8 cellular contexts compared by ENCODE assay signal in the genomic region with DNA sequence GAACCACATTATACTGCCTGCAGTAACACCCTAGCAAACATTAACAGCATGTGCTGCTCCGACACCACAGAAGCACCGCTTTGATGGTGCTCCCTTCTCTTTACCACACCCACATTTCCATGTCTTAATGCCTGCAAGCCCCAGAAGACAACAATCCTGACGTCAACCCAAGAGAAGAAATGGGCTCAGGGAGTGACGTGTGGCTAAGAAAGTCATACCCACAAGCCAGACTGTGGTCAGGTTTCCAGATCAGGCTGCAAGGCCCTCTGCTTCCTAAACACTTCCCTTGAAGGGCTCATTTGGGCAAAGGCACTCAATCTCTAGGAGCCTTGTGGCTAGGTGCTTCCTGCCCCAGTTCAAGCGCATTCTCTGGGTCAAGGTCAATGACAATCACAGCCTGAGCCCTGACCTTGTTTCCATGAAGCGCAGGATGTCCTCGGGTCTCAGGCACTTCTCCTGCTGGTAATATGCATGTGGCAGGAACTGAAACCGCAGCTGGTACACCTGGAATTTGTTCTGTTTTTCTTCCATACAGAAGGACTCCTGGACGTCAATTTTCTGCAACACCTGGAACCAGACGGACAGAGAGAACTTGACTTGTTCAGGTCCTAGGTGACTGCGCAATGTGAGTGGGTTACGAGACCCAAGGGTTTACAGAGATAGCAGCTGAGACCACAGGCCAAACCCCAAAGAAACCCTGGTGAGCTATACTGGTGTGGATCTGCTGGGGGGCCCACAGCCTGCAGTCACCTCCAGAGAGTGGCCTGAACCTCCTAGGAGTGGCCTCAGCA.
DNase-seq lines count a peak whose midpoint lies in the region; ATAC-seq and TF ChIP-seq lines count a peak whose summit lies in the region.

No MANE protein-coding gene starts in this region.

- no peak overlapping the region for H3K4me3 ChIP-seq in prostate gland

- peaks cover 0 to 2% of the 10 kb centered on the region in 2 donors for H3K36me3 ChIP-seq in prostate gland

- no peaks in the 10 kb centered on the region for H3K9me3 ChIP-seq in prostate gland

- H3K27me3 ChIP-seq in prostate gland (replicated peaks; ENCODE audit: insufficient read depth) = no peaks in the 10 kb centered on the region

- 82% methylated on average over 12 of the region's 12 CpGs for WGBS in prostate gland

- in situ Hi-C loops in GM13976 (cut with MboI; ENCODE audit: low sequenced_read_pairs, unreplicated experiment) = no loop called here

- H3K4me3 Mint-ChIP-seq in activated CD4-positive, alpha-beta T cell treated with anti-CD3 and anti-CD28 coated beads, Interleukin-2, amount 10 ng/mL, durations not matched to agents 24 days and 14 days = peak overlapping the region; percentile 79
- H3K4me3 Mint-ChIP-seq in effector memory CD8-positive, alpha-beta T cell = peak overlapping the region; percentile 79 to 83

- ATAC-seq in effector memory CD8-positive, alpha-beta T cell (replicated peaks) = peak; percentile 69
- no peak for ATAC-seq in GM21367 (IDR thresholded peaks at IDR 0.05; ENCODE audit: unreplicated experiment)

- TF ChIP-seq CTCF in prostate gland (IDR thresholded peaks at IDR 0.05) = no peak
- TF ChIP-seq CTCF in GM13976 (IDR thresholded peaks at IDR 0.05; ENCODE audit: borderline replicate concordance, control extremely low read depth, extremely low read depth, insufficient read depth, missing control alignments) = no peak

- DNase-seq in activated gamma-delta T cell treated with Interleukin-2 at 50 U/mL for 16 hours (peak; percentile 71), activated gamma-delta T cell (lab: John Stamatoyannopoulos, UW) (no peak), prostate gland (ENCODE audit: low spot score) (no peak), GM13976 (ENCODE audit: low spot score) (no peak), NCI-H1694 treated with DMSO at 0.1 percent for 48 hours (lab: John Stamatoyannopoulos, UW) (no peak)
- DNase-seq in activated CD4-positive, alpha-beta T cell treated with anti-CD3 and anti-CD28 coated beads, Interleukin-2, amount 10 ng/mL, durations not matched to agents 24 days and 14 days = peak; percentile 95
- DNase-seq in effector memory CD8-positive, alpha-beta T cell = peak; percentile 76 to 81 (median 79)

- no peaks in the 10 kb centered on the region for H3K27me3 Mint-ChIP-seq in activated CD4-positive, alpha-beta T cell treated with anti-CD3 and anti-CD28 coated beads, Interleukin-2, amount 10 ng/mL, durations not matched to agents 24 days and 14 days
- no peaks in the 10 kb centered on the region for H3K27me3 Mint-ChIP-seq in effector memory CD8-positive, alpha-beta T cell

- H3K36me3 Mint-ChIP-seq in activated CD4-positive, alpha-beta T cell treated with anti-CD3 and anti-CD28 coated beads, Interleukin-2, amount 10 ng/mL, durations not matched to agents 24 days and 14 days (ENCODE audit: low read depth) = peaks cover 87% of the 10 kb centered on the region
- H3K36me3 Mint-ChIP-seq in effector memory CD8-positive, alpha-beta T cell (ENCODE audit: insufficient read depth) = peaks cover 55% of the 10 kb centered on the region

- peak overlapping the region; percentile 69 to 73 for H3K27ac ChIP-seq in prostate gland

- peaks cover 79% of the 10 kb centered on the region for H3K4me1 Mint-ChIP-seq in activated CD4-positive, alpha-beta T cell treated with anti-CD3 and anti-CD28 coated beads, Interleukin-2, amount 10 ng/mL, durations not matched to agents 24 days and 14 days
- peaks cover 59 to 61% of the 10 kb centered on the region in 2 donors for H3K4me1 Mint-ChIP-seq in effector memory CD8-positive, alpha-beta T cell (ENCODE audit: low read depth in 2 of 2)

- peak overlapping the region; percentile 95 for H3K27ac Mint-ChIP-seq in activated CD4-positive, alpha-beta T cell treated with anti-CD3 and anti-CD28 coated beads, Interleukin-2, amount 10 ng/mL, durations not matched to agents 24 days and 14 days
- H3K27ac Mint-ChIP-seq in effector memory CD8-positive, alpha-beta T cell = peak overlapping the region; percentile 98 to 99

- no peak for TF ChIP-seq POLR2A in prostate gland (IDR thresholded peaks at IDR 0.05)

- intact Hi-C loops in activated CD4-positive, alpha-beta T cell treated with anti-CD3 and anti-CD28 coated beads, Interleukin-2, amount 10 ng/mL, durations not matched to agents 24 days and 14 days (cut with micrococcal nuclease) = loop anchor here (1.0 to 5.0 kb wide), 7 partner anchors 30 to 331 kb away; partner anchors contain the start of gene PTCD3
- intact Hi-C loops in prostate gland (cut with DNase I) = loop anchor here (5.0 kb wide), 2 partner anchors 34 to 41 kb away; no protein-coding TSS in a partner anchor

- no peaks in the 10 kb centered on the region for H3K9me3 Mint-ChIP-seq in activated CD4-positive, alpha-beta T cell treated with anti-CD3 and anti-CD28 coated beads, Interleukin-2, amount 10 ng/mL, durations not matched to agents 24 days and 14 days
- no peaks in the 10 kb centered on the region for H3K9me3 Mint-ChIP-seq in effector memory CD8-positive, alpha-beta T cell

- H3K4me1 ChIP-seq in prostate gland (replicated peaks) = no peaks in the 10 kb centered on the region

Comparison
In these comparisons a context has a peak if more than half of its experiments do, and no peak if none do; other contexts are left out.
1. DNase-seq: peak in activated gamma-delta T cell treated with Interleukin-2 at 50 U/mL for 16 hours (single experiment), activated CD4-positive, alpha-beta T cell treated with anti-CD3 and anti-CD28 coated beads, Interleukin-2, amount 10 ng/mL, durations not matched to agents 24 days and 14 days (single experiment) and effector memory CD8-positive, alpha-beta T cell (3 of 3); none in activated gamma-delta T cell (single experiment), prostate gland (single experiment), GM13976 (single experiment) and NCI-H1694 treated with DMSO at 0.1 percent for 48 hours (single experiment).